Comparison of ENCODE assay signal across 27 cellular contexts in genomic region chr2:33541243-33541642, GRCh38. TPM values are rescaled to one million over a fixed set of nuclear protein-coding genes. Genes with fewer than 3 reads are reported as not detected.
A peak's percentile ranks its signal among the peaks of the same experiment; 100 is the strongest.
DNase-seq lines count a peak whose midpoint lies in the region; ATAC-seq, FAIRE-seq and TF ChIP-seq lines count a peak whose summit lies in the region.
"Had no signal": no experiment of that assay in that cellular context is flagged by ENCODE, and none has a peak within 500 bp of the region (broad histone marks: within the 10 kb centered on the region; RNA-seq: fewer than 3 reads in every experiment).

No MANE protein-coding gene starts in this region.

- H3K27me3 ChIP-seq in cardiac muscle cell (no peaks in the 10 kb centered on the region), right cardiac atrium (ENCODE audit: control insufficient read depth, insufficient read depth) (no peaks in the 10 kb centered on the region), astrocyte (ENCODE audit: insufficient read depth, low read length) (no peaks in the 10 kb centered on the region)
- H3K27me3 ChIP-seq: BLaER1 treated with 17β-estradiol and CSF1 and Interleukin-3, amounts not matched to agents 10 nM and 100 nM had no signal

- DNase-seq in cardiac muscle cell (ENCODE audit: low read depth in 1 of 2, low spot score in 1 of 2) (no peak), left cardiac atrium (no peak), left ventricle myocardium superior (no peak), right cardiac atrium (no peak), astrocyte (ENCODE audit: low read depth) (no peak), urothelium cell line (ENCODE audit: low spot score) (no peak), amniotic stem cell (lab: John Stamatoyannopoulos, UW) (no peak), NCI-H1694 (lab: John Stamatoyannopoulos, UW) (no peak)
- DNase-seq: 8988T; ACHN; AML-193; BE2C; CD4-positive, alpha-beta T cell; CD8-positive, alpha-beta memory T cell; DMS 273 treated with DMSO at 0.1 percent for 48 hours; DMS79; EL; GDM1; GOT3; H7; HCEC 1CT had no signal

- no peak overlapping the region for H3K4me2 ChIP-seq in astrocyte (ENCODE audit: low read length)
- H3K4me2 ChIP-seq: A549; BLaER1 treated with 17β-estradiol and CSF1 and Interleukin-3, amounts not matched to agents 10 nM and 100 nM had no signal

- ATAC-seq in left cardiac atrium = no peak
- peak; percentile 60 for ATAC-seq in left ventricle myocardium superior
- no peak for ATAC-seq in right cardiac atrium
- ATAC-seq: A549, GM12878 had no signal

- H3K4me1 ChIP-seq in cardiac muscle cell (ENCODE audit: low read depth) (peaks cover 10% of the 10 kb centered on the region), right cardiac atrium (ENCODE audit: control insufficient read depth, insufficient read depth, low read length) (peaks cover 1% of the 10 kb centered on the region), astrocyte (ENCODE audit: insufficient read depth, low read length) (no peaks in the 10 kb centered on the region)
- H3K4me1 ChIP-seq: A549; BE2C; BLaER1 treated with 17β-estradiol and CSF1 and Interleukin-3, amounts not matched to agents 10 nM and 100 nM had no signal

- 66% methylated on average over 4 of the region's 4 CpGs for WGBS in right cardiac atrium

- H3K79me2 ChIP-seq in astrocyte (ENCODE audit: insufficient read depth, low read length) = no peaks in the 10 kb centered on the region

- no peaks in the 10 kb centered on the region for H3K9me3 Mint-ChIP-seq in astrocyte (ENCODE audit: unreplicated experiment)
- H3K9me3 Mint-ChIP-seq: CD4-positive, alpha-beta T cell; CD8-positive, alpha-beta memory T cell had no signal

- no peak overlapping the region for H2AFZ ChIP-seq in astrocyte (ENCODE audit: low read depth, low read length)

- H3K36me3 ChIP-seq in cardiac muscle cell (no peaks in the 10 kb centered on the region), astrocyte (ENCODE audit: insufficient read depth, low read length) (no peaks in the 10 kb centered on the region)
- H3K36me3 ChIP-seq: BE2C had no signal

- no peak overlapping the region for H3K27ac Mint-ChIP-seq in astrocyte (ENCODE audit: unreplicated experiment)
- H3K27ac Mint-ChIP-seq: CD14-positive monocyte; CD4-positive, alpha-beta T cell; CD8-positive, alpha-beta memory T cell had no signal

- H3K27me3 Mint-ChIP-seq in astrocyte (ENCODE audit: low read depth, unreplicated experiment) = no peaks in the 10 kb centered on the region
- H3K27me3 Mint-ChIP-seq: CD4-positive, alpha-beta T cell; CD8-positive, alpha-beta memory T cell had no signal

- no peaks in the 10 kb centered on the region for H3K9me3 ChIP-seq in cardiac muscle cell (ENCODE audit: low read depth)
- no peaks in the 10 kb centered on the region for H3K9me3 ChIP-seq in right cardiac atrium (ENCODE audit: control insufficient read depth, low read length)
- no peaks in the 10 kb centered on the region for H3K9me3 ChIP-seq in astrocyte (ENCODE audit: insufficient read depth, low read depth, low read length)
- H3K9me3 ChIP-seq: A549, BE2C had no signal

- peaks cover 12% of the 10 kb centered on the region for H3K4me1 Mint-ChIP-seq in astrocyte (ENCODE audit: low read depth, unreplicated experiment)
- H3K4me1 Mint-ChIP-seq: CD14-positive monocyte; CD8-positive, alpha-beta memory T cell had no signal

- no peak overlapping the region for H3K9ac ChIP-seq in astrocyte (ENCODE audit: low read length)
- H3K9ac ChIP-seq: BLaER1 treated with 17β-estradiol and CSF1 and Interleukin-3, amounts not matched to agents 10 nM and 100 nM had no signal

- TF ChIP-seq CTCF in cardiac muscle cell (IDR thresholded peaks at IDR 0.05; ENCODE audit: low read depth, low read length) (no peak), astrocyte (IDR thresholded peaks at IDR 0.05; ENCODE audit: insufficient read depth, low read depth, low read length) (no peak)

- H4K20me1 ChIP-seq in astrocyte (ENCODE audit: insufficient read depth, low read length) = no peaks in the 10 kb centered on the region
- H4K20me1 ChIP-seq: BLaER1 treated with 17β-estradiol and CSF1 and Interleukin-3, amounts not matched to agents 10 nM and 100 nM had no signal

- H3K27ac ChIP-seq in cardiac muscle cell (peak overlapping the region; percentile 75), right cardiac atrium (ENCODE audit: low read length) (no peak overlapping the region), astrocyte (ENCODE audit: low read depth, low read length) (no peak overlapping the region)
- H3K27ac ChIP-seq: A549; BLaER1 treated with 17β-estradiol and CSF1 and Interleukin-3, amounts not matched to agents 10 nM and 100 nM had no signal

- no peak overlapping the region for H3K4me3 ChIP-seq in cardiac muscle cell
- no peak overlapping the region for H3K4me3 ChIP-seq in right cardiac atrium (ENCODE audit: low read length)
- no peak overlapping the region for H3K4me3 ChIP-seq in astrocyte (ENCODE audit: insufficient read depth, low read depth, low read length)
- H3K4me3 ChIP-seq: A549; BLaER1 treated with 17β-estradiol and CSF1 and Interleukin-3, amounts not matched to agents 10 nM and 100 nM; GM12878 had no signal

- H3K36me3 Mint-ChIP-seq in astrocyte (ENCODE audit: low read depth, unreplicated experiment) = peaks cover 4% of the 10 kb centered on the region

- intact Hi-C loops in left cardiac atrium (cut with DNase I) = no loop called here
- intact Hi-C loops in left ventricle myocardium superior (cut with micrococcal nuclease) = no loop called here
- intact Hi-C loops in right cardiac atrium (cut with DNase I) = no loop called here

- H3K4me3 Mint-ChIP-seq in astrocyte (ENCODE audit: unreplicated experiment) = no peak overlapping the region
- H3K4me3 Mint-ChIP-seq: CD14-positive monocyte; CD4-positive, alpha-beta T cell; CD8-positive, alpha-beta memory T cell had no signal

- FAIRE-seq in astrocyte (lab: Jason Lieb, UNC) = peak; percentile 26
- peak; percentile 13 for FAIRE-seq in urothelium cell line (lab: Jason Lieb, UNC)
- FAIRE-seq: A549, D721Med, GM12878, GM18507 had no signal

RNA-seq across cellular contexts. Expression of gene FAM98A, which starts 57.9 kb away (rescaled TPM):
- total RNA-seq in cardiac muscle cell = 15.9 and 32.6 TPM in 2 replicates
- 26.7 and 40.8 TPM in 2 replicates for polyA plus RNA-seq in cardiac muscle cell
- 10 to 100 TPM; 65.7 to 69.5 TPM for total RNA-seq in left cardiac atrium
- total RNA-seq in left ventricle myocardium superior = 72.0 TPM
- 10 to 100 TPM; 59.2 to 83.5 (median 74.7) TPM for total RNA-seq in right cardiac atrium
- polyA plus RNA-seq in right cardiac atrium = 39.8 TPM
- 94.1 and 106 TPM in 2 replicates for total RNA-seq in astrocyte
